ENCODE assay signal across 19 cellular contexts in genomic region chr3:12941495-12942023, GRCh38.
DNase-seq lines count a peak whose midpoint lies in the region; ATAC-seq, FAIRE-seq and TF ChIP-seq lines count a peak whose summit lies in the region.
"Had no signal": no experiment of that assay in that cellular context is flagged by ENCODE, and none has a peak within 500 bp of the region (broad histone marks: within the 10 kb centered on the region; RNA-seq: fewer than 3 reads in every experiment).

No MANE protein-coding gene starts in this region.

- POLR2A ChIA-PET in WTC11 (lab: Charles Lee): no interaction called here
- POLR2A ChIA-PET in HepG2 (lab: Yijun Ruan, JAX): no interaction called here

- H3K4me1 ChIP-seq in left ventricle myocardium inferior (peaks cover 100% of the 10 kb centered on the region), HepG2 (ENCODE audit: insufficient read depth, low read length) (no peaks in the 10 kb centered on the region)
- H3K4me1 ChIP-seq: A549, Caco-2, HAP-1 had no signal

- no peak overlapping the region for H3K4me3 Mint-ChIP-seq in WTC11
- H3K4me3 Mint-ChIP-seq: CD4-positive, alpha-beta T cell had no signal

- FAIRE-seq in HepG2 (lab: Jason Lieb, UNC): no peak
- FAIRE-seq: A549, D721Med, G401.6, GM12891, GM19239 had no signal

- H3K9me3 Mint-ChIP-seq in WTC11: no peaks in the 10 kb centered on the region
- H3K9me3 Mint-ChIP-seq: CD4-positive, alpha-beta T cell had no signal

- WGBS in HepG2 (ENCODE audit: low lambda C conversion rate): 96% methylated on average over 15 of the region's 26 CpGs

- H3K4me3 ChIP-seq in left ventricle myocardium inferior (no peak overlapping the region), HepG2 (replicated peaks in 1 of 3; ENCODE audit: insufficient read depth in 1 of 3, low read depth in 2 of 3, low read length in 3 of 3) (no peak overlapping the region)
- H3K4me3 ChIP-seq: A549, GM23248, HAP-1 had no signal

- no peak for TF ChIP-seq RAD21 in HepG2 (CRISPR knock-in tag; IDR thresholded peaks at IDR 0.05)

- H3K27me3 Mint-ChIP-seq in WTC11 (ENCODE audit: low read depth): no peaks in the 10 kb centered on the region
- H3K27me3 Mint-ChIP-seq: CD4-positive, alpha-beta T cell had no signal

- peaks cover 25% of the 10 kb centered on the region for H3K36me3 ChIP-seq in left ventricle myocardium inferior
- peaks cover 33 to 61% of the 10 kb centered on the region in 2 experiments; a peak in 4 of 5 replicates for H3K36me3 ChIP-seq in HepG2 (replicated peaks in 1 of 2; ENCODE audit: control insufficient read depth in 1 of 2, insufficient read depth in 2 of 2, low read length in 2 of 2)

- H3K9me3 ChIP-seq in left ventricle myocardium inferior (replicated peaks): no peaks in the 10 kb centered on the region
- H3K9me3 ChIP-seq in HepG2 (ENCODE audit: low read length): no peaks in the 10 kb centered on the region
- H3K9me3 ChIP-seq: A549, Caco-2, HAP-1 had no signal

- intact Hi-C loops in left ventricle myocardium inferior (cut with micrococcal nuclease): no loop called here
- intact Hi-C loops in left ventricle myocardium superior (cut with micrococcal nuclease): no loop called here
- intact Hi-C loops in HepG2 (cut with micrococcal nuclease; ENCODE audit: unreplicated experiment): no loop called here

- H3K4me1 Mint-ChIP-seq in WTC11: peaks cover 12% of the 10 kb centered on the region

- H3K27ac ChIP-seq in left ventricle myocardium inferior (replicated peaks) (peak overlapping the region; percentile 82), HepG2 (ENCODE audit: extremely low read length, insufficient read depth, low read length) (no peak overlapping the region), substantia nigra (ENCODE audit: low read depth, low read length, poor library complexity, severe bottlenecking) (peak overlapping the region; percentile 4)
- H3K27ac ChIP-seq: 22Rv1, A549, C4-2B, GM23248 had no signal

- no peak overlapping the region for H3K9ac ChIP-seq in HepG2 (ENCODE audit: insufficient read depth, low read depth, low read length)
- H3K9ac ChIP-seq: GM23248 had no signal

- TF ChIP-seq POLR2A in HepG2 (IDR thresholded peaks at IDR 0.05; ENCODE audit: insufficient read depth in 1 of 2, low read depth in 2 of 2, low read length in 2 of 2) (0 out of 4 replicates have a peak, but pooled peaks of 1 of the 2 experiments have one; percentile 17), GM18505 (IDR thresholded peaks at IDR 0.05; ENCODE audit: borderline replicate concordance, extremely low read depth, insufficient read depth, insufficient read length) (no peak)

- no peaks in the 10 kb centered on the region for H3K36me3 Mint-ChIP-seq in WTC11

- in situ Hi-C loops in HepG2 (cut with HindIII; ENCODE audit: extremely low pct_ligation_motif_present, low pct_unique_long_range_greater_than_20kb): no loop called here

- CTCF ChIA-PET in WTC11 (lab: Charles Lee) (interaction anchor here (0.6 to 0.9 kb wide), 2 partner anchors 43 to 54 kb away, joined by 3 read pairs; no protein-coding TSS in a partner anchor), HepG2 (lab: Yijun Ruan, JAX; ENCODE audit: low intra/inter-chr PET ratio, low total read pairs) (no interaction called here)

- TF ChIP-seq CTCF in left ventricle myocardium inferior (IDR thresholded peaks at IDR 0.05; ENCODE audit: borderline replicate concordance) (no peak), WTC11 (IDR thresholded peaks at IDR 0.05) (no peak), HepG2 (CRISPR knock-in tag; IDR thresholded peaks at IDR 0.05) (no peak)

- no peak overlapping the region for H3K4me2 ChIP-seq in HepG2 (ENCODE audit: low read depth, low read length)
- H3K4me2 ChIP-seq: A549 had no signal

- H3K27me3 ChIP-seq in left ventricle myocardium inferior (ENCODE audit: low read depth) (no peaks in the 10 kb centered on the region), HepG2 (ENCODE audit: control insufficient read depth in 1 of 2, insufficient read depth in 2 of 2, low read length in 2 of 2) (no peaks in the 10 kb centered on the region)

- H3K27ac Mint-ChIP-seq in WTC11: no peak overlapping the region
- H3K27ac Mint-ChIP-seq: CD4-positive, alpha-beta T cell had no signal

- DNase-seq in left ventricle myocardium inferior (no peak), left ventricle myocardium superior (no peak), WTC11 (ENCODE audit: low spot score) (no peak), HepG2 (ENCODE audit: low spot score) (no peak), substantia nigra (lab: John Stamatoyannopoulos, UW) (no peak)
- DNase-seq: Caco-2; CD4-positive, alpha-beta T cell; GM23248 had no signal

- no peak overlapping the region for H2AFZ ChIP-seq in HepG2 (ENCODE audit: low read length)
- H2AFZ ChIP-seq: GM23248 had no signal

- BruUV-seq in HepG2 (replicated peaks; lab: Mats Ljungman, UMichigan): no TSS peak

- peaks cover 8% of the 10 kb centered on the region for H3K79me2 ChIP-seq in HepG2 (ENCODE audit: insufficient read depth, low read length)

- peaks cover 40% of the 10 kb centered on the region for H4K20me1 ChIP-seq in HepG2 (ENCODE audit: insufficient read depth, low read length)

- ATAC-seq in left ventricle myocardium superior: no peak
- no peak for ATAC-seq in WTC11
- ATAC-seq in HepG2: no peak
- no peak for ATAC-seq in GM18505 (IDR thresholded peaks at IDR 0.05; ENCODE audit: unreplicated experiment)
- no peak for ATAC-seq in GM18511 (IDR thresholded peaks at IDR 0.05; ENCODE audit: unreplicated experiment)
- ATAC-seq in HG02970 (IDR thresholded peaks at IDR 0.05; ENCODE audit: low FRiP score, unreplicated experiment): no peak
- ATAC-seq: A549 had no signal

- TF ChIP-seq EP300 in HepG2 (IDR thresholded peaks at IDR 0.05; ENCODE audit: low read depth in 2 of 2, low read length in 2 of 2): no peak
- no peak for TF ChIP-seq EP300 in HepG2 (CRISPR knock-in tag; IDR thresholded peaks at IDR 0.05; ENCODE audit: borderline replicate concordance)

TF ChIP-seq in WTC11, 78 proteins besides CTCF, POLR2A, EP300 and RAD21:
- TF ChIP-seq FOXP1 (CRISPR knock-in tag; IDR thresholded peaks at IDR 0.05; ENCODE audit: borderline replicate concordance) (0 out of 2 replicates have a peak, but pooled peaks have one; percentile 36), CDX4 (CRISPR knock-in tag; IDR thresholded peaks at IDR 0.05; ENCODE audit: borderline replicate concordance) (no peak)

TF ChIP-seq in HepG2, 621 proteins besides CTCF, POLR2A, EP300 and RAD21:
- TF ChIP-seq MEIS2 (CRISPR knock-in tag; IDR thresholded peaks at IDR 0.05): no peak
- peak; percentile 15 for TF ChIP-seq AGO2 (optimal IDR thresholded peaks at IDR 0.05; ENCODE audit: low read depth, low read length)
- no peak for TF ChIP-seq ZNF343 (CRISPR knock-in tag; IDR thresholded peaks at IDR 0.05)
